9 cellular contexts compared by ENCODE assay signal in the genomic region with DNA sequence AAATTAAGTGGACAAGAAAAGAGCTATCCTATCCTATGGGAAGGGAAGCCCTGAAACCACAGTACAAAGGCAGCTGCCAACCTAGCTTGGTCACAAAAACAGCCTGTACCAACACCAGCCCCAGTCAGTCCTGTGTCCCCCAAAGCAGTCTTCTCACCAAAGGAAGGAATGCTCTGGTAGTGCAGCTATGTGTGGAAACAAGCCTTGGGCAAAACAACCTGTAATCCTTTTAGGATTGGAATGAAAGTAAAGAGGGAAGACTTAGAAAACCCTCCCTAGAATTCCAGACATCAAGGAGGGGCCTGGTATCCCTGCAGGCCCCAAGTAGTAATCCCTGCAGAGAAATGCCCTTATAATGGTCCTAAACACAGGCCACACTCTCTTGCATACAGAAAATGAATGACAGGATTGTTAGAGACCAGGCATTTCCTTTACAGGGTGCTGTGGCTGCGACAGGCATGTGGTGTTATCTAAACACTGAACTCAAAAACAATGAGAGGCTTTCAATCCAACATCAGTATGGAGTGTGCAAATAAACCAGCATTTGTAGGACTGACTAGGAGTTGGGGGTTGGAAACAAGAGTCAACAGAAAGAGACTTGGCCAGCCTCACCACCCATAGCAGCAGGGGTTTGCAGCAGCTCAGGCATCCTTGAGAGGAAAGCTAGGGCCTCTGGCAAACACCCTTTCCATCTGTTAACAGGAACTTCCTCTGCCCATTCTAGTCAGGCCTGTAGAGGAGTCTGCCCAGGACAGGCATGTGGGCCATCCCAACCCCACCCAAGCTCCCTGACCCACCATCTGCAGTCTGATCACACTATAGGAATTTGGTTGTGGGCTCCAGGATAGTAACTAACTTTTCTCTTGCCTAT. TPM values are rescaled to one million over a fixed set of nuclear protein-coding genes. Genes with fewer than 3 reads are reported as not detected.
A peak's percentile ranks its signal among the peaks of the same experiment; 100 is the strongest.
DNase-seq lines count a peak whose midpoint lies in the region; ATAC-seq and TF ChIP-seq lines count a peak whose summit lies in the region.
"Had no signal": no experiment of that assay in that cellular context is flagged by ENCODE, and none has a peak within 500 bp of the region (broad histone marks: within the 10 kb centered on the region; RNA-seq: fewer than 3 reads in every experiment).

No MANE protein-coding gene starts in this region.

- no peaks in the 10 kb centered on the region for H3K27me3 Mint-ChIP-seq in CD4-positive, alpha-beta memory T cell
- H3K27me3 Mint-ChIP-seq in activated CD4-positive, alpha-beta memory T cell treated with anti-CD3 and anti-CD28 coated beads for 36 hours: no peaks in the 10 kb centered on the region

- H3K4me1 Mint-ChIP-seq in CD4-positive, alpha-beta memory T cell: peaks cover 7 to 18% (median 11%) of the 10 kb centered on the region in 4 donors
- H3K4me1 Mint-ChIP-seq in activated CD4-positive, alpha-beta memory T cell treated with anti-CD3 and anti-CD28 coated beads for 36 hours (ENCODE audit: low read depth): peaks cover 7% of the 10 kb centered on the region

- no peaks in the 10 kb centered on the region for H3K9me3 ChIP-seq in CD4-positive, alpha-beta memory T cell (ENCODE audit: control insufficient read depth in 1 of 2, low read length in 2 of 2)
- H3K9me3 ChIP-seq in MG63 (no peaks in the 10 kb centered on the region), muscle layer of colon (ENCODE audit: low read length) (no peaks in the 10 kb centered on the region)

- TF ChIP-seq CTCF in choroid plexus epithelial cell (conservative IDR thresholded peaks at IDR 0.05; ENCODE audit: low read depth, low read length): no peak

- no peak overlapping the region for H3K9ac ChIP-seq in muscle layer of colon (ENCODE audit: low read length)

- no peaks in the 10 kb centered on the region for H3K9me3 Mint-ChIP-seq in CD4-positive, alpha-beta memory T cell
- no peaks in the 10 kb centered on the region for H3K9me3 Mint-ChIP-seq in activated CD4-positive, alpha-beta memory T cell treated with anti-CD3 and anti-CD28 coated beads for 36 hours

- no peak overlapping the region for H3K4me3 ChIP-seq in CD4-positive, alpha-beta memory T cell (ENCODE audit: low read length in 2 of 2)
- H3K4me3 ChIP-seq in MG63: no peak overlapping the region
- H3K4me3 ChIP-seq in choroid plexus epithelial cell (ENCODE audit: low read depth, low read length): no peak overlapping the region
- H3K4me3 ChIP-seq in muscle layer of colon (ENCODE audit: low read depth in 1 of 2, low read length in 2 of 2): no peak overlapping the region

- CTCF ChIA-PET in CD4-positive, alpha-beta memory T cell (lab: Charles Lee; ENCODE audit: partially characterized antibody): interaction anchor here (1.0 to 1.2 kb wide), 5 partner anchors 14 to 183 kb away, joined by 3 to 8 read pairs (median 3); no protein-coding TSS in a partner anchor
- CTCF ChIA-PET in activated CD4-positive, alpha-beta memory T cell treated with anti-CD3 and anti-CD28 coated beads for 36 hours (lab: Charles Lee): interaction anchor here (2.3 to 2.7 kb wide), 2 partner anchors 182 to 231 kb away, joined by 9 to 10 read pairs; no protein-coding TSS in a partner anchor

- no peak overlapping the region for H3K27ac ChIP-seq in CD4-positive, alpha-beta memory T cell (ENCODE audit: low read depth, low read length)
- H3K27ac ChIP-seq in muscle layer of colon (ENCODE audit: low read depth, low read length): peak overlapping the region; percentile 8

- peaks cover 28% of the 10 kb centered on the region for H3K36me3 ChIP-seq in CD4-positive, alpha-beta memory T cell (ENCODE audit: insufficient read depth, low read length)
- H3K36me3 ChIP-seq in MG63 (no peaks in the 10 kb centered on the region; the same call in 1 of the 2 replicates), muscle layer of colon (ENCODE audit: insufficient read depth, low read length) (peaks cover 20% of the 10 kb centered on the region)

- peaks cover 31 to 56% of the 10 kb centered on the region in 2 donors for H3K36me3 Mint-ChIP-seq in CD4-positive, alpha-beta memory T cell
- peaks cover 11% of the 10 kb centered on the region for H3K36me3 Mint-ChIP-seq in activated CD4-positive, alpha-beta memory T cell treated with anti-CD3 and anti-CD28 coated beads for 36 hours

- no peak for DNase-seq in CD4-positive, alpha-beta memory T cell
- DNase-seq in MG63 (peak; percentile 74), choroid plexus epithelial cell (ENCODE audit: low read depth) (peak; percentile 77)
- no peak for DNase-seq in activated CD4-positive, alpha-beta memory T cell treated with anti-CD3 and anti-CD28 coated beads for 36 hours
- DNase-seq: NCI-H1694 treated with DMSO at 0.1 percent for 48 hours had no signal

- no peaks in the 10 kb centered on the region for H3K4me1 ChIP-seq in CD4-positive, alpha-beta memory T cell (ENCODE audit: insufficient read depth, low read length)
- H3K4me1 ChIP-seq in muscle layer of colon (ENCODE audit: insufficient read depth, low read length): peaks cover 60% of the 10 kb centered on the region

- H3K27me3 ChIP-seq in CD4-positive, alpha-beta memory T cell (ENCODE audit: insufficient read depth, low read length): no peaks in the 10 kb centered on the region
- no peaks in the 10 kb centered on the region for H3K27me3 ChIP-seq in MG63
- H3K27me3 ChIP-seq in muscle layer of colon (ENCODE audit: control insufficient read depth in 1 of 2, insufficient read depth in 2 of 2, low read length in 2 of 2): no peaks in the 10 kb centered on the region

- no peak overlapping the region for H3K4me3 Mint-ChIP-seq in CD4-positive, alpha-beta memory T cell
- H3K4me3 Mint-ChIP-seq in activated CD4-positive, alpha-beta memory T cell treated with anti-CD3 and anti-CD28 coated beads for 36 hours: no peak overlapping the region

- ATAC-seq in HG03139 (IDR thresholded peaks at IDR 0.05; ENCODE audit: unreplicated experiment): no peak
- ATAC-seq in HG02798 (IDR thresholded peaks at IDR 0.05; ENCODE audit: poor library complexity, unreplicated experiment): no peak
- no peak for ATAC-seq in HG02763 (IDR thresholded peaks at IDR 0.05; ENCODE audit: unreplicated experiment)

- peak overlapping the region in 4 of 7 donors; percentile 37 to 83 (median 75) for H3K27ac Mint-ChIP-seq in CD4-positive, alpha-beta memory T cell
- H3K27ac Mint-ChIP-seq in activated CD4-positive, alpha-beta memory T cell treated with anti-CD3 and anti-CD28 coated beads for 36 hours: no peak overlapping the region

- intact Hi-C loops in CD4-positive, alpha-beta memory T cell (cut with micrococcal nuclease): no loop called here
- intact Hi-C loops in activated CD4-positive, alpha-beta memory T cell treated with anti-CD3 and anti-CD28 coated beads for 36 hours (cut with micrococcal nuclease): loop anchor here (5.0 kb wide), 1 partner anchor 231 kb away; no protein-coding TSS in a partner anchor

- POLR2A ChIA-PET in CD4-positive, alpha-beta memory T cell (lab: Charles Lee; ENCODE audit: partially characterized antibody): no interaction called here
- POLR2A ChIA-PET in activated CD4-positive, alpha-beta memory T cell treated with anti-CD3 and anti-CD28 coated beads for 36 hours (lab: Charles Lee): no interaction called here

RNA-seq across cellular contexts. Expression of gene DCAF5, which starts 59.1 kb away (rescaled TPM):
- 10 to 100 TPM; 69.3 to 75.7 TPM for total RNA-seq in CD4-positive, alpha-beta memory T cell
- polyA plus RNA-seq in CD4-positive, alpha-beta memory T cell: 10 to 100 TPM; 54.4 to 73.4 TPM
- total RNA-seq in MG63 (2014; rRNA removed; shearing (Covaris generic); ENCODE audit: low replicate concordance): 7.3 and 7.6 TPM in 2 replicates
- 10 to 100 TPM; 32.3 to 34.0 TPM for total RNA-seq in activated CD4-positive, alpha-beta memory T cell treated with anti-CD3 and anti-CD28 coated beads for 36 hours

Comparison
In these comparisons a context has a peak if more than half of its experiments do, and no peak if none do; other contexts are left out.
1. DNase-seq: peak in MG63 (single experiment) and choroid plexus epithelial cell (single experiment); none in CD4-positive, alpha-beta memory T cell (0 of 5) and activated CD4-positive, alpha-beta memory T cell treated with anti-CD3 and anti-CD28 coated beads for 36 hours (single experiment).